ENCODE assay signal across 3 cellular contexts in genomic region chr7:92417913-92418312, GRCh38.
TF ChIP-seq lines count a peak whose summit lies in the region.

No MANE protein-coding gene starts in this region.

TF ChIP-seq in SK-N-SH, 30 proteins besides CTCF, POLR2A, EP300 and RAD21:
- TF ChIP-seq USF2 (IDR thresholded peaks at IDR 0.05; ENCODE audit: borderline replicate concordance, low read depth, low read length) (no peak), RXRA (IDR thresholded peaks at IDR 0.05; ENCODE audit: borderline replicate concordance, low read depth) (no peak), IRF3 (IDR thresholded peaks at IDR 0.05; ENCODE audit: low read depth, low read length) (no peak), ELF1 (IDR thresholded peaks at IDR 0.05) (no peak), SIN3A (IDR thresholded peaks at IDR 0.05; ENCODE audit: borderline replicate concordance, low read depth, low read length) (no peak), USF1 (IDR thresholded peaks at IDR 0.05; ENCODE audit: borderline replicate concordance, low read depth) (no peak), FOXJ3 (CRISPR knock-in tag; IDR thresholded peaks at IDR 0.05) (no peak), MEF2A (IDR thresholded peaks at IDR 0.05; ENCODE audit: borderline replicate concordance, low read depth) (no peak), TAF1 (IDR thresholded peaks at IDR 0.05; ENCODE audit: borderline replicate concordance, low read depth, low read length) (no peak), YY1 (IDR thresholded peaks at IDR 0.05; ENCODE audit: low read depth) (no peak), SMC3 (IDR thresholded peaks at IDR 0.05; ENCODE audit: low read depth, low read length) (no peak), RFX5 (IDR thresholded peaks at IDR 0.05; ENCODE audit: low read length) (no peak), PBX3 (IDR thresholded peaks at IDR 0.05) (no peak), CHD2 (IDR thresholded peaks at IDR 0.05; ENCODE audit: low read length, partially characterized antibody) (no peak), JUND (IDR thresholded peaks at IDR 0.05) (no peak), RCOR1 (IDR thresholded peaks at IDR 0.05; ENCODE audit: low read length) (no peak), GABPA (IDR thresholded peaks at IDR 0.05; ENCODE audit: low read depth) (no peak), GATA2 (CRISPR knock-in tag; IDR thresholded peaks at IDR 0.05) (no peak), NRF1 (IDR thresholded peaks at IDR 0.05; ENCODE audit: low read depth, low read length) (no peak), NFIC (IDR thresholded peaks at IDR 0.05; ENCODE audit: borderline replicate concordance) (no peak)

TF ChIP-seq in SK-N-SH treated with all-trans-retinoic acid at 6 μM for 48 hours, 23 proteins besides CTCF, POLR2A, EP300 and RAD21 (continues in another document):
- TF ChIP-seq CREB5 (CRISPR knock-in tag; IDR thresholded peaks at IDR 0.05; ENCODE audit: low read depth) (no peak), ZNF565 (CRISPR knock-in tag; conservative IDR thresholded peaks at IDR 0.05; ENCODE audit: low read depth) (no peak), ZC3H10 (CRISPR knock-in tag; IDR thresholded peaks at IDR 0.05) (no peak), POU6F1 (CRISPR knock-in tag; IDR thresholded peaks at IDR 0.05; ENCODE audit: borderline replicate concordance, low read depth) (no peak), ESRRG (CRISPR knock-in tag; IDR thresholded peaks at IDR 0.05) (no peak), PPARA (CRISPR knock-in tag; IDR thresholded peaks at IDR 0.05; ENCODE audit: borderline replicate concordance) (no peak), RARB (CRISPR knock-in tag; IDR thresholded peaks at IDR 0.05) (no peak), BACH2 (CRISPR knock-in tag; IDR thresholded peaks at IDR 0.05; ENCODE audit: borderline replicate concordance) (no peak), OSR1 (CRISPR knock-in tag; IDR thresholded peaks at IDR 0.05) (no peak), CSRNP3 (CRISPR knock-in tag; IDR thresholded peaks at IDR 0.05) (no peak), ARNTL (CRISPR knock-in tag; IDR thresholded peaks at IDR 0.05; ENCODE audit: borderline replicate concordance, low read depth) (no peak), ZFP30 (CRISPR knock-in tag; IDR thresholded peaks at IDR 0.05) (no peak), PATZ1 (CRISPR knock-in tag; IDR thresholded peaks at IDR 0.05; ENCODE audit: borderline replicate concordance) (no peak), SNAI2 (CRISPR knock-in tag; IDR thresholded peaks at IDR 0.05) (no peak), ZNF70 (CRISPR knock-in tag; IDR thresholded peaks at IDR 0.05) (no peak), ISL1 (CRISPR knock-in tag; IDR thresholded peaks at IDR 0.05) (no peak), CSDC2 (CRISPR knock-in tag; IDR thresholded peaks at IDR 0.05) (no peak)

TF ChIP-seq in H1, 55 proteins besides CTCF, POLR2A, EP300 and RAD21:
- TF ChIP-seq HDAC2 (IDR thresholded peaks at IDR 0.05; ENCODE audit: borderline replicate concordance in 1 of 2, low read depth in 2 of 2, low read length in 2 of 2) (no peak), SIX5 (IDR thresholded peaks at IDR 0.05; ENCODE audit: low read depth, low read length) (no peak), RFX5 (IDR thresholded peaks at IDR 0.05; ENCODE audit: borderline replicate concordance, low read depth, low read length) (no peak)
TF ChIP-seq in H1: peak in this region for 0.
